Comparison of ENCODE assay signal across 29 cellular contexts in genomic region chr6:100404051-100404450, GRCh38.
"Had no signal": no experiment of that assay in that cellular context is flagged by ENCODE, and none has a peak within 500 bp of the region (broad histone marks: within the 10 kb centered on the region; RNA-seq: fewer than 3 reads in every experiment).

No MANE protein-coding gene starts in this region.

- H3K4me3 Mint-ChIP-seq: activated CD4-positive, alpha-beta memory T cell treated with anti-CD3 and anti-CD28 coated beads for 36 hours; activated CD4-positive, alpha-beta T cell treated with anti-CD3 and anti-CD28 coated beads for 36 hours; activated CD4-positive, alpha-beta T cell treated with anti-CD3 and anti-CD28 coated beads, Interleukin-2, amount 10 ng/mL, durations not matched to agents 24 days and 14 days; activated CD8-positive, alpha-beta memory T cell treated with anti-CD3 and anti-CD28 coated beads, Interleukin-2, amount 10 ng/mL, durations not matched to agents 7 days and 5 days; activated CD8-positive, alpha-beta T cell treated with anti-CD3 and anti-CD28 coated beads, Interleukin-2, amount 10 ng/mL, durations not matched to agents 7 days and 5 days; activated naive CD4-positive, alpha-beta T cell treated with anti-CD3 and anti-CD28 coated beads for 36 hours; activated naive CD4-positive, alpha-beta T cell treated with anti-CD3 and anti-CD28 coated beads, Interleukin-2, amount 50 U/mL, for 24 hours; activated naive CD8-positive, alpha-beta T cell treated with anti-CD3 and anti-CD28 coated beads for 36 hours; activated naive CD8-positive, alpha-beta T cell treated with anti-CD3 and anti-CD28 coated beads, Interleukin-2, amount 50 U/mL, for 24 hours; activated T-helper 1 cell treated with anti-CD3 and anti-CD28 coated beads, Interleukin-12 subunit alpha, Interleukin-12 subunit beta, Interleukin-2, Interleukin-4 antibody, amounts not matched to agents 30 ng/mL and 10 ng/mL and 1 ng/mL, durations not matched to agents 14 hours and 24 hours and 36 hours had no signal

- H3K4me1 Mint-ChIP-seq: activated CD4-positive, alpha-beta T cell treated with anti-CD3 and anti-CD28 coated beads for 36 hours; activated CD4-positive, alpha-beta T cell treated with anti-CD3 and anti-CD28 coated beads, Interleukin-2, amount 10 ng/mL, durations not matched to agents 24 days and 14 days; activated CD8-positive, alpha-beta memory T cell treated with anti-CD3 and anti-CD28 coated beads, Interleukin-2, amount 10 ng/mL, durations not matched to agents 7 days and 5 days; activated naive CD4-positive, alpha-beta T cell treated with anti-CD3 and anti-CD28 coated beads, Interleukin-2, amount 50 U/mL, for 24 hours; activated naive CD8-positive, alpha-beta T cell treated with anti-CD3 and anti-CD28 coated beads for 36 hours; activated naive CD8-positive, alpha-beta T cell treated with anti-CD3 and anti-CD28 coated beads, Interleukin-2, amount 50 U/mL, for 24 hours had no signal

- H3K9me3 Mint-ChIP-seq: activated CD4-positive, alpha-beta memory T cell treated with anti-CD3 and anti-CD28 coated beads for 36 hours; activated CD4-positive, alpha-beta T cell treated with anti-CD3 and anti-CD28 coated beads, Interleukin-2, amount 10 ng/mL, durations not matched to agents 24 days and 14 days; activated naive CD4-positive, alpha-beta T cell treated with anti-CD3 and anti-CD28 coated beads for 36 hours; activated naive CD8-positive, alpha-beta T cell treated with anti-CD3 and anti-CD28 coated beads for 36 hours; activated naive CD8-positive, alpha-beta T cell treated with anti-CD3 and anti-CD28 coated beads, Interleukin-2, amount 50 U/mL, for 24 hours; activated T-helper 1 cell treated with anti-CD3 and anti-CD28 coated beads, Interleukin-12 subunit alpha, Interleukin-12 subunit beta, Interleukin-2, Interleukin-4 antibody, amounts not matched to agents 30 ng/mL and 10 ng/mL and 1 ng/mL, durations not matched to agents 14 hours and 24 hours and 36 hours; activated T-helper 2 cell treated with anti-CD3 and anti-CD28 coated beads, Interferon-gamma antibody, Interleukin-2, Interleukin-4, amounts not matched to agents 10 μg/mL and 5 μg/mL and 100 μg/mL, durations not matched to agents 14 hours and 24 hours and 36 hours had no signal

- H3K36me3 Mint-ChIP-seq: activated CD4-positive, alpha-beta memory T cell treated with anti-CD3 and anti-CD28 coated beads for 36 hours; activated CD8-positive, alpha-beta memory T cell treated with anti-CD3 and anti-CD28 coated beads, Interleukin-2, amount 10 ng/mL, durations not matched to agents 7 days and 5 days; activated naive CD4-positive, alpha-beta T cell treated with anti-CD3 and anti-CD28 coated beads, Interleukin-2, amount 50 U/mL, for 24 hours; activated naive CD8-positive, alpha-beta T cell treated with anti-CD3 and anti-CD28 coated beads for 36 hours had no signal

- DNase-seq: activated CD4-positive, alpha-beta memory T cell treated with anti-CD3 and anti-CD28 coated beads for 36 hours; activated CD4-positive, alpha-beta T cell treated with anti-CD3 and anti-CD28 coated beads for 36 hours; activated CD4-positive, alpha-beta T cell treated with anti-CD3 and anti-CD28 coated beads, Interleukin-2, amount 10 ng/mL, durations not matched to agents 24 days and 14 days; activated CD4-positive, CD25-positive, alpha-beta regulatory T cell; activated CD4-positive, CD25-positive, alpha-beta regulatory T cell treated with anti-CD3 and anti-CD28 coated beads, Interleukin-2, amount 50 U/mL, for 72 hours; activated CD8-positive, alpha-beta memory T cell treated with anti-CD3 and anti-CD28 coated beads, Interleukin-2, amount 10 ng/mL, durations not matched to agents 7 days and 5 days; activated CD8-positive, alpha-beta memory T cell treated with anti-CD3 and anti-CD28 coated beads, Interleukin-2, amount 50 U/mL, for 4 hours; activated CD8-positive, alpha-beta T cell treated with anti-CD3 and anti-CD28 coated beads, Interleukin-2, amount 10 ng/mL, durations not matched to agents 7 days and 5 days; activated effector memory CD4-positive, alpha-beta T cell treated with anti-CD3 and anti-CD28 coated beads, Interleukin-2, amount 50 U/mL, for 16 hours; activated naive CD4-positive, alpha-beta T cell treated with anti-CD3 and anti-CD28 coated beads for 36 hours; activated naive CD8-positive, alpha-beta T cell treated with anti-CD3 and anti-CD28 coated beads for 36 hours; activated naive CD8-positive, alpha-beta T cell treated with anti-CD3 and anti-CD28 coated beads, Interleukin-2, amount 50 U/mL, for 24 hours; activated T-cell treated with anti-CD3 and anti-CD28 coated beads, Interleukin-2, amount 50 U/mL, for 1 hour; activated T-cell treated with anti-CD3 and anti-CD28 coated beads, Interleukin-2, amount 50 U/mL, for 48 hours; adrenal gland; amygdala; aorta; body of pancreas; caudate nucleus; cerebellar nuclear complex; colonic mucosa; effector CD8-positive, alpha-beta T cell; esophagus squamous epithelium; foreskin melanocyte; head of caudate nucleus; hippocampal formation had no signal

- H3K27ac Mint-ChIP-seq: activated CD4-positive, alpha-beta memory T cell treated with anti-CD3 and anti-CD28 coated beads for 36 hours; activated CD4-positive, alpha-beta T cell treated with anti-CD3 and anti-CD28 coated beads for 36 hours; activated CD4-positive, alpha-beta T cell treated with anti-CD3 and anti-CD28 coated beads, Interleukin-2, amount 10 ng/mL, durations not matched to agents 24 days and 14 days; activated CD8-positive, alpha-beta memory T cell treated with anti-CD3 and anti-CD28 coated beads, Interleukin-2, amount 10 ng/mL, durations not matched to agents 7 days and 5 days; activated CD8-positive, alpha-beta T cell treated with anti-CD3 and anti-CD28 coated beads, Interleukin-2, amount 10 ng/mL, durations not matched to agents 7 days and 5 days; activated naive CD4-positive, alpha-beta T cell treated with anti-CD3 and anti-CD28 coated beads for 36 hours; activated naive CD4-positive, alpha-beta T cell treated with anti-CD3 and anti-CD28 coated beads, Interleukin-2, amount 50 U/mL, for 24 hours; activated naive CD8-positive, alpha-beta T cell treated with anti-CD3 and anti-CD28 coated beads for 36 hours; activated naive CD8-positive, alpha-beta T cell treated with anti-CD3 and anti-CD28 coated beads, Interleukin-2, amount 50 U/mL, for 24 hours; activated T-helper 1 cell treated with anti-CD3 and anti-CD28 coated beads, Interleukin-12 subunit alpha, Interleukin-12 subunit beta, Interleukin-2, Interleukin-4 antibody, amounts not matched to agents 30 ng/mL and 10 ng/mL and 1 ng/mL, durations not matched to agents 14 hours and 24 hours and 36 hours; activated T-helper 2 cell treated with anti-CD3 and anti-CD28 coated beads, Interferon-gamma antibody, Interleukin-2, Interleukin-4, amounts not matched to agents 10 μg/mL and 5 μg/mL and 100 μg/mL, durations not matched to agents 14 hours and 24 hours and 36 hours had no signal
